8 cellular contexts compared by ENCODE assay signal in genomic region chr5:172110921-172111873, GRCh38.
DNase-seq lines count a peak whose midpoint lies in the region; ATAC-seq, FAIRE-seq and TF ChIP-seq lines count a peak whose summit lies in the region.

No MANE protein-coding gene starts in this region.

- peaks cover 21% of the 10 kb centered on the region for H3K36me3 ChIP-seq in DND-41 (ENCODE audit: insufficient read depth, low read length)
- H3K36me3 ChIP-seq in bronchial epithelial cell (ENCODE audit: control insufficient read depth, insufficient read depth, low read length), result no peaks in the 10 kb centered on the region
- no peaks in the 10 kb centered on the region for H3K36me3 ChIP-seq in mucosa of stomach (ENCODE audit: control insufficient read depth, insufficient read depth, low read length)

- peaks cover 5% of the 10 kb centered on the region; the same call in 1 of the 2 replicates for H4K20me1 ChIP-seq in DND-41 (ENCODE audit: insufficient read depth, low read length)

- peak; percentile 84 for ATAC-seq in DND-41 (ENCODE audit: insufficient read depth, low read depth)
- ATAC-seq in GM21529 (IDR thresholded peaks at IDR 0.05; ENCODE audit: unreplicated experiment), result peak; percentile 85
- peak; percentile 54 for ATAC-seq in WTC11
- peak; percentile 89 for ATAC-seq in stimulated activated naive CD8-positive, alpha-beta T cell treated with anti-CD3 and anti-CD28 coated beads, Interleukin-15, amount 100 ng/mL, for 72 hours

- H3K4me3 Mint-ChIP-seq in WTC11, result no peak overlapping the region
- H3K4me3 Mint-ChIP-seq in stimulated activated naive CD8-positive, alpha-beta T cell treated with anti-CD3 and anti-CD28 coated beads, Interleukin-15, amount 100 ng/mL, for 72 hours, result peak overlapping the region; percentile 76 to 79

- no peak overlapping the region for H3K27ac Mint-ChIP-seq in WTC11
- peak overlapping the region; percentile 90 to 92 for H3K27ac Mint-ChIP-seq in stimulated activated naive CD8-positive, alpha-beta T cell treated with anti-CD3 and anti-CD28 coated beads, Interleukin-15, amount 100 ng/mL, for 72 hours

- peak overlapping the region in 1 of 2 experiments; percentile 12; a peak in 1 of 4 replicates for H3K4me3 ChIP-seq in DND-41 (ENCODE audit: low read depth in 1 of 2, low read length in 2 of 2)
- peak overlapping the region; percentile 1 for H3K4me3 ChIP-seq in bronchial epithelial cell (ENCODE audit: low read depth, low read length)
- H3K4me3 ChIP-seq in mucosa of stomach (ENCODE audit: low read length), result peak overlapping the region; percentile 44

- H3K9ac ChIP-seq in DND-41 (ENCODE audit: low read depth, low read length), result peak overlapping the region; percentile 32
- H3K9ac ChIP-seq in mucosa of stomach (ENCODE audit: low read length), result peak overlapping the region; percentile 66

- no peaks in the 10 kb centered on the region for H3K27me3 Mint-ChIP-seq in WTC11 (ENCODE audit: low read depth)
- no peaks in the 10 kb centered on the region for H3K27me3 Mint-ChIP-seq in stimulated activated naive CD8-positive, alpha-beta T cell treated with anti-CD3 and anti-CD28 coated beads, Interleukin-15, amount 100 ng/mL, for 72 hours

- H3K27me3 ChIP-seq in DND-41 (ENCODE audit: insufficient read depth, low read length, poor library complexity) (no peaks in the 10 kb centered on the region), bronchial epithelial cell (ENCODE audit: control insufficient read depth, insufficient read depth, low read length) (no peaks in the 10 kb centered on the region), mucosa of stomach (ENCODE audit: control insufficient read depth, insufficient read depth, low read length) (no peaks in the 10 kb centered on the region)

- H3K4me2 ChIP-seq in DND-41 (ENCODE audit: insufficient read depth, low read length), result peak overlapping the region; percentile 55

- peaks cover 9% of the 10 kb centered on the region for H3K36me3 Mint-ChIP-seq in WTC11

- H2AFZ ChIP-seq in DND-41 (ENCODE audit: low read depth, low read length), result peak overlapping the region; percentile 40; the same call in 1 of the 2 replicates

- DNase-seq in DND-41 (peak; percentile 87), KBM-7 (peak; percentile 98), WTC11 (ENCODE audit: low spot score) (no peak), bronchial epithelial cell (ENCODE audit: low read depth) (peak; percentile 49), NCI-H510A treated with DMSO at 0.1 percent for 48 hours (lab: John Stamatoyannopoulos, UW) (no peak)
- peak; percentile 87 to 96 for DNase-seq in stimulated activated naive CD8-positive, alpha-beta T cell treated with anti-CD3 and anti-CD28 coated beads, Interleukin-15, amount 100 ng/mL, for 72 hours

- CTCF ChIA-PET in WTC11 (lab: Charles Lee), result interaction anchor here (0.6 to 1.4 kb wide), 4 partner anchors 12 to 351 kb away, joined by 3 to 4 read pairs (median 3); partner anchors contain the start of gene STK10

- FAIRE-seq in bronchial epithelial cell (lab: Jason Lieb, UNC), result no peak

- TF ChIP-seq CTCF in DND-41 (IDR thresholded peaks at IDR 0.05; ENCODE audit: borderline replicate concordance, extremely low read depth, low read length, poor library complexity, severe bottlenecking) (peak; percentile 26), WTC11 (IDR thresholded peaks at IDR 0.05) (no peak), bronchial epithelial cell (IDR thresholded peaks at IDR 0.05; ENCODE audit: insufficient read depth, low read length, severe bottlenecking) (no peak)

- H3K4me1 ChIP-seq in DND-41 (ENCODE audit: insufficient read depth, low read length) (peaks cover 64% of the 10 kb centered on the region), mucosa of stomach (ENCODE audit: control insufficient read depth, insufficient read depth, low read length) (peaks cover 27% of the 10 kb centered on the region)

- peaks cover 3% of the 10 kb centered on the region; the same call in 1 of the 2 replicates for H3K9me3 Mint-ChIP-seq in WTC11
- H3K9me3 Mint-ChIP-seq in stimulated activated naive CD8-positive, alpha-beta T cell treated with anti-CD3 and anti-CD28 coated beads, Interleukin-15, amount 100 ng/mL, for 72 hours, result peaks cover 0 to 7% of the 10 kb centered on the region in 2 donors

- H3K9me3 ChIP-seq in DND-41 (ENCODE audit: insufficient read depth, low read length, severe bottlenecking), result no peaks in the 10 kb centered on the region
- H3K9me3 ChIP-seq in mucosa of stomach (ENCODE audit: control insufficient read depth, low read length), result no peaks in the 10 kb centered on the region

- H3K27ac ChIP-seq in DND-41 (ENCODE audit: low read length), result peak overlapping the region; percentile 68

- in situ Hi-C loops in KBM-7 (cut with MboI; ENCODE audit: low pct_unique_long_range_greater_than_20kb, low sequenced_read_pairs), result loop anchor here (10.0 kb wide), 1 partner anchor 74 kb away; the partner anchor contains the start of gene STK10

- POLR2A ChIA-PET in WTC11 (lab: Charles Lee), result interaction anchor here (0.5 kb wide), 1 partner anchor 221 kb away, joined by 3 read pairs; no protein-coding TSS in a partner anchor

- peaks cover 24% of the 10 kb centered on the region for H3K4me1 Mint-ChIP-seq in WTC11
- H3K4me1 Mint-ChIP-seq in stimulated activated naive CD8-positive, alpha-beta T cell treated with anti-CD3 and anti-CD28 coated beads, Interleukin-15, amount 100 ng/mL, for 72 hours, result peaks cover 95% of the 10 kb centered on the region

- H3K79me2 ChIP-seq in DND-41 (ENCODE audit: insufficient read depth, low read length), result no peaks in the 10 kb centered on the region

TF ChIP-seq in WTC11, 78 proteins besides CTCF, POLR2A, EP300 and RAD21:
- TF ChIP-seq CDX4 (CRISPR knock-in tag; IDR thresholded peaks at IDR 0.05; ENCODE audit: borderline replicate concordance), result no peak
- 0 out of 2 replicates have a peak, but pooled peaks have one; percentile 42 for TF ChIP-seq ZNF423 (CRISPR knock-in tag; IDR thresholded peaks at IDR 0.05)

Comparison
In these comparisons a context has a peak if more than half of its experiments do, and no peak if none do; other contexts are left out.
1. DNase-seq: peak in DND-41 (single experiment), KBM-7 (single experiment), bronchial epithelial cell (single experiment) and stimulated activated naive CD8-positive, alpha-beta T cell treated with anti-CD3 and anti-CD28 coated beads, Interleukin-15, amount 100 ng/mL, for 72 hours (2 of 2); none in WTC11 (single experiment) and NCI-H510A treated with DMSO at 0.1 percent for 48 hours (single experiment).
2. Peak in every context shown above with its lines, with median percentiles within 50 percentile points of each other: ATAC-seq.